ENCODE assay signal across 9 cellular contexts in genomic region chr12:85076688-85077430, GRCh38. TPM values are rescaled to one million over a fixed set of nuclear protein-coding genes. Genes with fewer than 3 reads are reported as not detected.
A peak's percentile ranks its signal among the peaks of the same experiment; 100 is the strongest.
DNase-seq lines count a peak whose midpoint lies in the region; ATAC-seq and TF ChIP-seq lines count a peak whose summit lies in the region.
"Had no signal": no experiment of that assay in that cellular context is flagged by ENCODE, and none has a peak within 500 bp of the region (broad histone marks: within the 10 kb centered on the region; RNA-seq: fewer than 3 reads in every experiment).

No MANE protein-coding gene starts in this region.

- no TSS peak for BruUV-seq in Calu3 (replicated peaks; lab: Mats Ljungman, UMichigan)

- TF ChIP-seq CTCF in Calu3 (IDR thresholded peaks at IDR 0.05; ENCODE audit: unreplicated experiment) (peak; percentile 30), chondrocyte (IDR thresholded peaks at IDR 0.05) (peak; percentile 84)

- DNase-seq in Calu3 (peak; percentile 57), HS-5 (ENCODE audit: low read depth) (peak; percentile 81), NCI-H774 (lab: John Stamatoyannopoulos, UW) (peak; percentile 72), chondrocyte (ENCODE audit: low spot score) (no peak), myocyte (ENCODE audit: low read depth) (peak; percentile 54), cerebellar nuclear complex (lab: John Stamatoyannopoulos, UW) (no peak)
- no peak for DNase-seq in natural killer cell treated with Interleukin-12 subunit alpha and Interleukin-12 subunit beta and Interleukin-15 and Interleukin-18, amount 100 ng/mL, for 72 hours (ENCODE audit: low spot score)

- CTCF ChIA-PET in Calu3 (lab: Charles Lee), result interaction anchor here (0.6 to 2.0 kb wide), 8 partner anchors 19 to 844 kb away, joined by 3 to 9 read pairs (median 4); no protein-coding TSS in a partner anchor

- intact Hi-C loops in Calu3 (cut with micrococcal nuclease; ENCODE audit: unreplicated experiment), result loop anchor here (1.0 to 5.0 kb wide), 4 partner anchors 65 to 371 kb away; partner anchors contain the start of gene ALX1

- peak; percentile 76 for ATAC-seq in GM19463 (IDR thresholded peaks at IDR 0.05; ENCODE audit: unreplicated experiment)
- ATAC-seq in natural killer cell treated with Interleukin-12 subunit alpha and Interleukin-12 subunit beta and Interleukin-15 and Interleukin-18, amount 100 ng/mL, for 72 hours, result no peak

- H3K4me1 Mint-ChIP-seq in Calu3 (ENCODE audit: low read depth, unreplicated experiment) (peaks cover 9% of the 10 kb centered on the region), chondrocyte (ENCODE audit: low read depth) (peaks cover 4% of the 10 kb centered on the region)
- no peaks in the 10 kb centered on the region for H3K4me1 Mint-ChIP-seq in natural killer cell treated with Interleukin-12 subunit alpha and Interleukin-12 subunit beta and Interleukin-15 and Interleukin-18, amount 100 ng/mL, for 72 hours (ENCODE audit: low read depth in 2 of 2)

- H3K27me3 Mint-ChIP-seq in Calu3 (ENCODE audit: unreplicated experiment) (no peaks in the 10 kb centered on the region), chondrocyte (ENCODE audit: low read depth) (peaks cover 12% of the 10 kb centered on the region)
- H3K27me3 Mint-ChIP-seq in natural killer cell treated with Interleukin-12 subunit alpha and Interleukin-12 subunit beta and Interleukin-15 and Interleukin-18, amount 100 ng/mL, for 72 hours, result no peaks in the 10 kb centered on the region

- H3K9me3 Mint-ChIP-seq in Calu3 (ENCODE audit: low read depth, unreplicated experiment) (no peaks in the 10 kb centered on the region), chondrocyte (ENCODE audit: low read depth) (no peaks in the 10 kb centered on the region)
- H3K9me3 Mint-ChIP-seq in natural killer cell treated with Interleukin-12 subunit alpha and Interleukin-12 subunit beta and Interleukin-15 and Interleukin-18, amount 100 ng/mL, for 72 hours, result no peaks in the 10 kb centered on the region

- H3K36me3 Mint-ChIP-seq in Calu3 (ENCODE audit: insufficient read depth, unreplicated experiment), result no peaks in the 10 kb centered on the region
- H3K36me3 Mint-ChIP-seq in chondrocyte (ENCODE audit: low read depth), result no peaks in the 10 kb centered on the region
- no peaks in the 10 kb centered on the region for H3K36me3 Mint-ChIP-seq in natural killer cell treated with Interleukin-12 subunit alpha and Interleukin-12 subunit beta and Interleukin-15 and Interleukin-18, amount 100 ng/mL, for 72 hours

- H3K27ac Mint-ChIP-seq in Calu3 (ENCODE audit: unreplicated experiment), result peak overlapping the region; percentile 77
- no peak overlapping the region for H3K27ac Mint-ChIP-seq in chondrocyte (ENCODE audit: unreplicated experiment)
- H3K27ac Mint-ChIP-seq in natural killer cell treated with Interleukin-12 subunit alpha and Interleukin-12 subunit beta and Interleukin-15 and Interleukin-18, amount 100 ng/mL, for 72 hours, result no peak overlapping the region

- no peak overlapping the region for H3K4me3 Mint-ChIP-seq in Calu3 (ENCODE audit: low read depth, unreplicated experiment)
- no peak overlapping the region for H3K4me3 Mint-ChIP-seq in chondrocyte (ENCODE audit: unreplicated experiment)
- H3K4me3 Mint-ChIP-seq in natural killer cell treated with Interleukin-12 subunit alpha and Interleukin-12 subunit beta and Interleukin-15 and Interleukin-18, amount 100 ng/mL, for 72 hours, result no peak overlapping the region

RNA-seq across cellular contexts. Expression of gene LRRIQ1, which starts 40.7 kb away (rescaled TPM):
- 1.4 and 2.1 TPM in 2 replicates for total RNA-seq in Calu3 (2022)
- total RNA-seq in chondrocyte, result 0.10 TPM in 1 of 3 replicates, not detected in the others
- total RNA-seq in myocyte, result 0.10 TPM in 1 of 2 replicates, not detected in the other
- not detected for polyA plus RNA-seq in myocyte (2012)
- not detected for total RNA-seq in natural killer cell treated with Interleukin-12 subunit alpha and Interleukin-12 subunit beta and Interleukin-15 and Interleukin-18, amount 100 ng/mL, for 72 hours
- total RNA-seq: SJSA1 had no signal

RNA-seq across cellular contexts. Expression of gene TSPAN19, which starts 40.8 kb away (rescaled TPM):
- total RNA-seq in Calu3 (2022), result not detected in 2 replicates
- not detected in 3 replicates for total RNA-seq in chondrocyte
- not detected in 2 replicates for total RNA-seq in myocyte
- not detected for polyA plus RNA-seq in myocyte (2012)
- not detected for total RNA-seq in natural killer cell treated with Interleukin-12 subunit alpha and Interleukin-12 subunit beta and Interleukin-15 and Interleukin-18, amount 100 ng/mL, for 72 hours
- total RNA-seq: SJSA1 had no signal

Comparison
In these comparisons a context has a peak if more than half of its experiments do, and no peak if none do; other contexts are left out.
1. DNase-seq: peak in Calu3 (single experiment), HS-5 (single experiment), NCI-H774 (single experiment) and myocyte (single experiment); none in chondrocyte (single experiment), natural killer cell treated with Interleukin-12 subunit alpha and Interleukin-12 subunit beta and Interleukin-15 and Interleukin-18, amount 100 ng/mL, for 72 hours (single experiment) and cerebellar nuclear complex (0 of 2).